ENCODE assay signal across 11 cellular contexts in genomic region chr11:125457814-125458343, GRCh38. TPM values are rescaled to one million over a fixed set of nuclear protein-coding genes. Genes with fewer than 3 reads are reported as not detected.
DNase-seq lines count a peak whose midpoint lies in the region; ATAC-seq and TF ChIP-seq lines count a peak whose summit lies in the region.
"Had no signal": no experiment of that assay in that cellular context is flagged by ENCODE, and none has a peak within 500 bp of the region (broad histone marks: within the 10 kb centered on the region; RNA-seq: fewer than 3 reads in every experiment).

No MANE protein-coding gene starts in this region.

- no peaks in the 10 kb centered on the region for H3K9me3 Mint-ChIP-seq in chondrocyte (ENCODE audit: low read depth)
- H3K9me3 Mint-ChIP-seq in natural killer cell treated with Interleukin-12 subunit alpha and Interleukin-12 subunit beta and Interleukin-15 and Interleukin-18, amount 100 ng/mL, for 72 hours, result no peaks in the 10 kb centered on the region
- H3K9me3 Mint-ChIP-seq: activated T-helper 2 cell treated with anti-CD3 and anti-CD28 coated beads, Interferon-gamma antibody, Interleukin-2, Interleukin-4, amounts not matched to agents 10 μg/mL and 5 μg/mL and 100 μg/mL, durations not matched to agents 14 hours and 24 hours and 36 hours; T-helper 1 cell treated with Interleukin-12 subunit alpha and Interleukin-12 subunit beta and Interleukin-4 antibody, amounts not matched to agents 30 μg/mL and 1 μg/mL, for 36 hours had no signal

- no peaks in the 10 kb centered on the region for H3K79me2 ChIP-seq in GM23248 (ENCODE audit: insufficient read depth)

- no peaks in the 10 kb centered on the region for H3K27me3 Mint-ChIP-seq in chondrocyte (ENCODE audit: low read depth)
- no peaks in the 10 kb centered on the region for H3K27me3 Mint-ChIP-seq in natural killer cell treated with Interleukin-12 subunit alpha and Interleukin-12 subunit beta and Interleukin-15 and Interleukin-18, amount 100 ng/mL, for 72 hours

- H3K4me1 ChIP-seq in GM23248 (ENCODE audit: insufficient read depth), result peaks cover 9% of the 10 kb centered on the region; the same call in 1 of the 2 replicates

- H3K9me3 ChIP-seq in GM23248 (ENCODE audit: low read depth), result no peaks in the 10 kb centered on the region
- H3K9me3 ChIP-seq: Caco-2 had no signal

- peaks cover 12% of the 10 kb centered on the region for H3K4me1 Mint-ChIP-seq in chondrocyte (ENCODE audit: low read depth)
- H3K4me1 Mint-ChIP-seq in natural killer cell treated with Interleukin-12 subunit alpha and Interleukin-12 subunit beta and Interleukin-15 and Interleukin-18, amount 100 ng/mL, for 72 hours (ENCODE audit: low read depth in 2 of 2), result no peaks in the 10 kb centered on the region

- 13 to 21% methylated on average over 12 of the region's 12 CpGs for WGBS in GM23248 (ENCODE audit: low coverage in 1 of 2, low lambda C conversion rate in 2 of 2, missing lambda C conversion rate in 2 of 2), 2 experiments

- H4K20me1 ChIP-seq in GM23248 (ENCODE audit: insufficient read depth), result no peaks in the 10 kb centered on the region

- H3K9ac ChIP-seq in GM23248, result peak overlapping the region; percentile 62

- peaks cover 5% of the 10 kb centered on the region for H3K36me3 Mint-ChIP-seq in chondrocyte (ENCODE audit: low read depth)
- H3K36me3 Mint-ChIP-seq in natural killer cell treated with Interleukin-12 subunit alpha and Interleukin-12 subunit beta and Interleukin-15 and Interleukin-18, amount 100 ng/mL, for 72 hours, result peaks cover 8% of the 10 kb centered on the region

- peak overlapping the region; percentile 94 for H3K27ac Mint-ChIP-seq in chondrocyte (ENCODE audit: unreplicated experiment)
- no peak overlapping the region for H3K27ac Mint-ChIP-seq in natural killer cell treated with Interleukin-12 subunit alpha and Interleukin-12 subunit beta and Interleukin-15 and Interleukin-18, amount 100 ng/mL, for 72 hours
- H3K27ac Mint-ChIP-seq: activated T-helper 2 cell treated with anti-CD3 and anti-CD28 coated beads, Interferon-gamma antibody, Interleukin-2, Interleukin-4, amounts not matched to agents 10 μg/mL and 5 μg/mL and 100 μg/mL, durations not matched to agents 14 hours and 24 hours and 36 hours; T-helper 1 cell treated with Interleukin-12 subunit alpha and Interleukin-12 subunit beta and Interleukin-4 antibody, amounts not matched to agents 30 μg/mL and 1 μg/mL, for 36 hours had no signal

- ATAC-seq in HG03135 (IDR thresholded peaks at IDR 0.05; ENCODE audit: unreplicated experiment), result no peak
- no peak for ATAC-seq in natural killer cell treated with Interleukin-12 subunit alpha and Interleukin-12 subunit beta and Interleukin-15 and Interleukin-18, amount 100 ng/mL, for 72 hours

- H3K27me3 ChIP-seq in GM23248 (replicated peaks; ENCODE audit: insufficient read depth), result no peaks in the 10 kb centered on the region

- in situ Hi-C loops in GM23248 (cut with MboI), result no loop called here

- peak overlapping the region; percentile 87 for H2AFZ ChIP-seq in GM23248

- H3K27ac ChIP-seq in GM23248, result peak overlapping the region; percentile 76

- H3K36me3 ChIP-seq in GM23248 (ENCODE audit: low read depth), result no peaks in the 10 kb centered on the region

- peak; percentile 91 for DNase-seq in GM23248
- no peak for DNase-seq in chondrocyte (ENCODE audit: low spot score)
- peak; percentile 71 for DNase-seq in iris pigment epithelial cell (ENCODE audit: low read depth)
- DNase-seq in retina, result peak; percentile 29
- no peak for DNase-seq in NCI-H1930 (lab: John Stamatoyannopoulos, UW)
- DNase-seq in natural killer cell treated with Interleukin-12 subunit alpha and Interleukin-12 subunit beta and Interleukin-15 and Interleukin-18, amount 100 ng/mL, for 72 hours (ENCODE audit: low spot score), result no peak
- no peak for DNase-seq in activated CD4-positive, CD25-positive, alpha-beta regulatory T cell (lab: John Stamatoyannopoulos, UW)
- DNase-seq: Caco-2 had no signal

- H3K4me3 Mint-ChIP-seq in chondrocyte (ENCODE audit: unreplicated experiment), result peak overlapping the region; percentile 43
- no peak overlapping the region for H3K4me3 Mint-ChIP-seq in natural killer cell treated with Interleukin-12 subunit alpha and Interleukin-12 subunit beta and Interleukin-15 and Interleukin-18, amount 100 ng/mL, for 72 hours
- H3K4me3 Mint-ChIP-seq: T-helper 1 cell treated with Interleukin-12 subunit alpha and Interleukin-12 subunit beta and Interleukin-4 antibody, amounts not matched to agents 30 μg/mL and 1 μg/mL, for 36 hours had no signal

- no peaks in the 10 kb centered on the region for H3K9me2 ChIP-seq in GM23248 (ENCODE audit: insufficient read depth)

- H3K4me2 ChIP-seq in GM23248 (ENCODE audit: unreplicated experiment), result peak overlapping the region; percentile 71

- peaks cover 4% of the 10 kb centered on the region; the same call in 1 of the 2 replicates for H3F3A ChIP-seq in GM23248 (ENCODE audit: insufficient read depth)

- peak overlapping the region; percentile 45; the same call in 1 of the 2 replicates for H3K4me3 ChIP-seq in GM23248

- TF ChIP-seq CTCF in chondrocyte (IDR thresholded peaks at IDR 0.05), result no peak

RNA-seq across cellular contexts. Expression of gene FEZ1, which starts 38.2 kb away (rescaled TPM):
- total RNA-seq in GM23248 (2014; rRNA removed; shearing (Covaris generic)), result 35.9 and 53.9 TPM in 2 replicates
- 58.8 and 64.1 TPM in 2 replicates for polyA plus RNA-seq in GM23248 (2016; fragmentation: Nextera tagmentation; extraction: Ambion mirVana)
- 35.6 to 62.3 TPM (median 56.6 TPM) in 3 replicates for total RNA-seq in chondrocyte
- 100 to 1,000 TPM in 1 of 2 donors, 10 to 100 TPM in 1; 99.1 to 102 TPM for total RNA-seq in natural killer cell treated with Interleukin-12 subunit alpha and Interleukin-12 subunit beta and Interleukin-15 and Interleukin-18, amount 100 ng/mL, for 72 hours

Comparison
In these comparisons a context has a peak if more than half of its experiments do, and no peak if none do; other contexts are left out.
1. DNase-seq: peak in GM23248 (single experiment), iris pigment epithelial cell (single experiment) and retina (single experiment); none in chondrocyte (single experiment), NCI-H1930 (0 of 2), natural killer cell treated with Interleukin-12 subunit alpha and Interleukin-12 subunit beta and Interleukin-15 and Interleukin-18, amount 100 ng/mL, for 72 hours (single experiment) and activated CD4-positive, CD25-positive, alpha-beta regulatory T cell (0 of 4).